Comparison of ENCODE assay signal across 19 cellular contexts in genomic region chr5:116908537-116908936, GRCh38.
DNase-seq lines count a peak whose midpoint lies in the region; ATAC-seq and TF ChIP-seq lines count a peak whose summit lies in the region.
"Had no signal": no experiment of that assay in that cellular context is flagged by ENCODE, and none has a peak within 500 bp of the region (broad histone marks: within the 10 kb centered on the region; RNA-seq: fewer than 3 reads in every experiment).

No MANE protein-coding gene starts in this region.

- H3K27ac ChIP-seq in right atrium auricular region = no peak overlapping the region

- no peak overlapping the region for H3K4me3 ChIP-seq in right atrium auricular region
- H3K4me3 ChIP-seq: mucosa of descending colon had no signal

- H3K27ac Mint-ChIP-seq in stimulated activated memory B cell treated with anti-CD40 and anti-IgM and Interleukin-4, amounts not matched to agents 10 μg/mL and 1 μg/mL and 100 μg/mL, for 72 hours = no peak overlapping the region
- H3K27ac Mint-ChIP-seq in activated naive CD8-positive, alpha-beta T cell treated with anti-CD3 and anti-CD28 coated beads for 36 hours = no peak overlapping the region
- H3K27ac Mint-ChIP-seq: activated naive CD8-positive, alpha-beta T cell; T-cell had no signal

- no peaks in the 10 kb centered on the region for H3K27me3 ChIP-seq in right atrium auricular region

- H3K4me3 Mint-ChIP-seq in stimulated activated memory B cell treated with anti-CD40 and anti-IgM and Interleukin-4, amounts not matched to agents 10 μg/mL and 1 μg/mL and 100 μg/mL, for 72 hours = peak overlapping the region; percentile 3
- no peak overlapping the region for H3K4me3 Mint-ChIP-seq in activated naive CD8-positive, alpha-beta T cell treated with anti-CD3 and anti-CD28 coated beads for 36 hours
- H3K4me3 Mint-ChIP-seq: activated naive CD8-positive, alpha-beta T cell; T-cell had no signal

- no peaks in the 10 kb centered on the region for H3K36me3 ChIP-seq in right atrium auricular region

- no peaks in the 10 kb centered on the region for H3K36me3 Mint-ChIP-seq in stimulated activated memory B cell treated with anti-CD40 and anti-IgM and Interleukin-4, amounts not matched to agents 10 μg/mL and 1 μg/mL and 100 μg/mL, for 72 hours
- no peaks in the 10 kb centered on the region for H3K36me3 Mint-ChIP-seq in activated naive CD8-positive, alpha-beta T cell treated with anti-CD3 and anti-CD28 coated beads for 36 hours
- H3K36me3 Mint-ChIP-seq: activated naive CD8-positive, alpha-beta T cell; T-cell had no signal

- no peaks in the 10 kb centered on the region for H3K27me3 Mint-ChIP-seq in stimulated activated memory B cell treated with anti-CD40 and anti-IgM and Interleukin-4, amounts not matched to agents 10 μg/mL and 1 μg/mL and 100 μg/mL, for 72 hours
- no peaks in the 10 kb centered on the region for H3K27me3 Mint-ChIP-seq in activated naive CD8-positive, alpha-beta T cell treated with anti-CD3 and anti-CD28 coated beads for 36 hours
- H3K27me3 Mint-ChIP-seq: activated naive CD8-positive, alpha-beta T cell; T-cell had no signal

- peaks cover 26% of the 10 kb centered on the region for H3K4me1 Mint-ChIP-seq in stimulated activated memory B cell treated with anti-CD40 and anti-IgM and Interleukin-4, amounts not matched to agents 10 μg/mL and 1 μg/mL and 100 μg/mL, for 72 hours
- H3K4me1 Mint-ChIP-seq in activated naive CD8-positive, alpha-beta T cell treated with anti-CD3 and anti-CD28 coated beads for 36 hours = no peaks in the 10 kb centered on the region
- H3K4me1 Mint-ChIP-seq: T-cell had no signal

- DNase-seq in NCI-H2029 (lab: John Stamatoyannopoulos, UW) (no peak), NCI-H1694 (lab: John Stamatoyannopoulos, UW) (no peak), right atrium auricular region (ENCODE audit: low spot score) (no peak)
- no peak for DNase-seq in activated naive CD8-positive, alpha-beta T cell treated with anti-CD3 and anti-CD28 coated beads for 36 hours
- DNase-seq: C1 segment of cervical spinal cord, caudate nucleus, DMS79, islet precursor cell, KBM-7, mucosa of descending colon, NCI-H1436 treated with DMSO at 0.1 percent for 48 hours, NCI-H526 treated with DMSO at 0.1 percent for 48 hours, RPMI8226, T-cell had no signal

- no peaks in the 10 kb centered on the region for H3K4me1 ChIP-seq in right atrium auricular region

- peak; percentile 77 for ATAC-seq in GM19372 (IDR thresholded peaks at IDR 0.05; ENCODE audit: low read depth, unreplicated experiment)
- peak; percentile 65 for ATAC-seq in HG02571 (IDR thresholded peaks at IDR 0.05; ENCODE audit: unreplicated experiment)
- peak; percentile 67 for ATAC-seq in HG03280 (IDR thresholded peaks at IDR 0.05; ENCODE audit: unreplicated experiment)
- no peak for ATAC-seq in stimulated activated memory B cell treated with anti-CD40 and anti-IgM and Interleukin-4, amounts not matched to agents 10 μg/mL and 1 μg/mL and 100 μg/mL, for 72 hours
- ATAC-seq: mucosa of descending colon, T-cell had no signal

- TF ChIP-seq CTCF in right atrium auricular region (IDR thresholded peaks at IDR 0.05) = no peak

- no peaks in the 10 kb centered on the region for H3K9me3 Mint-ChIP-seq in stimulated activated memory B cell treated with anti-CD40 and anti-IgM and Interleukin-4, amounts not matched to agents 10 μg/mL and 1 μg/mL and 100 μg/mL, for 72 hours
- H3K9me3 Mint-ChIP-seq in activated naive CD8-positive, alpha-beta T cell treated with anti-CD3 and anti-CD28 coated beads for 36 hours = no peaks in the 10 kb centered on the region

- H3K9me3 ChIP-seq in right atrium auricular region = no peaks in the 10 kb centered on the region
- H3K9me3 ChIP-seq: mucosa of descending colon had no signal
